8 cellular contexts compared by ENCODE assay signal in genomic region chr19:47110521-47111080, GRCh38. TPM values are rescaled to one million over a fixed set of nuclear protein-coding genes. Genes with fewer than 3 reads are reported as not detected.
A peak's percentile ranks its signal among the peaks of the same experiment; 100 is the strongest.
DNase-seq lines count a peak whose midpoint lies in the region; ATAC-seq and TF ChIP-seq lines count a peak whose summit lies in the region.

No MANE protein-coding gene starts in this region.

- DNase-seq in heart left ventricle: no peak
- no peak for DNase-seq in cardiac septum (ENCODE audit: low spot score)
- DNase-seq in activated CD4-positive, alpha-beta T cell treated with anti-CD3 and anti-CD28 coated beads for 4 hours: peak; percentile 63 to 65
- peak; percentile 59 for DNase-seq in natural killer cell treated with Interleukin-12 subunit alpha and Interleukin-12 subunit beta and Interleukin-15 and Interleukin-18, amount 100 ng/mL, for 72 hours (ENCODE audit: low spot score)
- no peak for DNase-seq in vagina (ENCODE audit: extremely low spot score in 2 of 2)
- no peak for DNase-seq in GM10248 (ENCODE audit: extremely low spot score)

- H3K4me1 ChIP-seq in heart left ventricle (peaks cover 15 to 62% (median 42%) of the 10 kb centered on the region in 12 donors), duodenal mucosa (ENCODE audit: control insufficient read depth in 1 of 2, insufficient read depth in 2 of 2, low read length in 2 of 2) (peaks cover 39 to 52% of the 10 kb centered on the region in 2 donors), vagina (peaks cover 47% of the 10 kb centered on the region)

- H3K36me3 ChIP-seq in heart left ventricle (peaks cover 0 to 6% (median 0%) of the 10 kb centered on the region in 9 donors), duodenal mucosa (ENCODE audit: control insufficient read depth in 1 of 2, insufficient read depth in 2 of 2, low read length in 2 of 2) (peaks cover 0 to 2% of the 10 kb centered on the region in 2 donors), vagina (no peaks in the 10 kb centered on the region)

- peaks cover 29% of the 10 kb centered on the region for H3K36me3 Mint-ChIP-seq in natural killer cell treated with Interleukin-12 subunit alpha and Interleukin-12 subunit beta and Interleukin-15 and Interleukin-18, amount 100 ng/mL, for 72 hours

- H3K9me3 Mint-ChIP-seq in natural killer cell treated with Interleukin-12 subunit alpha and Interleukin-12 subunit beta and Interleukin-15 and Interleukin-18, amount 100 ng/mL, for 72 hours: no peaks in the 10 kb centered on the region

- POLR2A ChIA-PET in GM10248 (lab: Yijun Ruan, JAX): interaction anchor here (0.5 to 1.4 kb wide), 2 partner anchors 16 to 741 kb away, joined by 3 to 4 read pairs; no protein-coding TSS in a partner anchor

- H3K4me3 Mint-ChIP-seq in natural killer cell treated with Interleukin-12 subunit alpha and Interleukin-12 subunit beta and Interleukin-15 and Interleukin-18, amount 100 ng/mL, for 72 hours: peak overlapping the region; percentile 98

- peak overlapping the region; percentile 71 to 99 (median 94) for H3K4me3 ChIP-seq in heart left ventricle
- H3K4me3 ChIP-seq in duodenal mucosa (ENCODE audit: low read depth in 1 of 2, low read length in 2 of 2): peak overlapping the region; percentile 89 to 98
- H3K4me3 ChIP-seq in vagina: peak overlapping the region; percentile 83 to 89

- CTCF ChIA-PET in GM10248 (lab: Yijun Ruan, JAX): interaction anchor here (0.8 to 1.0 kb wide), 3 partner anchors 12 to 97 kb away, joined by 3 to 4 read pairs (median 3); no protein-coding TSS in a partner anchor

- WGBS in heart left ventricle, 4 donors: 13 to 16% (median 16%) methylated on average over 16 of the region's 16 CpGs

- intact Hi-C loops in heart left ventricle (cut with DNase I) (loop anchor here in 5 of 10 donors (5.0 to 10.0 kb wide), 2 partner anchors 253 to 256 kb away; partner anchors contain the start of gene AP2S1 (in 4 of the 5)), cardiac septum (cut with DNase I) (loop anchor here (5.0 kb wide), 1 partner anchor 253 kb away; no protein-coding TSS in a partner anchor), vagina (cut with DNase I) (no loop called here)

- peak overlapping the region; percentile 97 to 100 (median 100) for H3K27ac ChIP-seq in heart left ventricle
- H3K27ac ChIP-seq in duodenal mucosa (ENCODE audit: low read depth, low read length): peak overlapping the region; percentile 100
- H3K27ac ChIP-seq in vagina: peak overlapping the region; percentile 98

- H3K27me3 ChIP-seq in heart left ventricle: no peaks in the 10 kb centered on the region
- no peaks in the 10 kb centered on the region for H3K27me3 ChIP-seq in duodenal mucosa (ENCODE audit: control insufficient read depth in 1 of 2, insufficient read depth in 2 of 2, low read length in 2 of 2)
- H3K27me3 ChIP-seq in vagina: no peaks in the 10 kb centered on the region

- no peaks in the 10 kb centered on the region for H3K27me3 Mint-ChIP-seq in natural killer cell treated with Interleukin-12 subunit alpha and Interleukin-12 subunit beta and Interleukin-15 and Interleukin-18, amount 100 ng/mL, for 72 hours

- H3K9me3 ChIP-seq in heart left ventricle (no peaks in the 10 kb centered on the region), duodenal mucosa (ENCODE audit: control insufficient read depth in 1 of 2, low read length in 2 of 2) (no peaks in the 10 kb centered on the region), vagina (no peaks in the 10 kb centered on the region)

- TF ChIP-seq CTCF in heart left ventricle (IDR thresholded peaks at IDR 0.05): no peak
- TF ChIP-seq CTCF in vagina (IDR thresholded peaks at IDR 0.05): no peak
- TF ChIP-seq CTCF in GM10248 (IDR thresholded peaks at IDR 0.05; ENCODE audit: control extremely low read depth, extremely low read depth, low read depth, missing control alignments): no peak

- peaks cover 56% of the 10 kb centered on the region in 2 donors for H3K4me1 Mint-ChIP-seq in natural killer cell treated with Interleukin-12 subunit alpha and Interleukin-12 subunit beta and Interleukin-15 and Interleukin-18, amount 100 ng/mL, for 72 hours (ENCODE audit: low read depth in 2 of 2)

- H3K27ac Mint-ChIP-seq in natural killer cell treated with Interleukin-12 subunit alpha and Interleukin-12 subunit beta and Interleukin-15 and Interleukin-18, amount 100 ng/mL, for 72 hours: peak overlapping the region; percentile 98 to 100

- ATAC-seq in heart left ventricle: no peak
- no peak for ATAC-seq in natural killer cell treated with Interleukin-12 subunit alpha and Interleukin-12 subunit beta and Interleukin-15 and Interleukin-18, amount 100 ng/mL, for 72 hours
- ATAC-seq in HG02623 (IDR thresholded peaks at IDR 0.05; ENCODE audit: unreplicated experiment): no peak

- peak overlapping the region; percentile 95 to 100 for H3K9ac ChIP-seq in duodenal mucosa (ENCODE audit: low read depth in 1 of 2, low read length in 2 of 2)

- no peak for TF ChIP-seq POLR2A in heart left ventricle (IDR thresholded peaks at IDR 0.05)
- no peak for TF ChIP-seq POLR2A in vagina (IDR thresholded peaks at IDR 0.05)

RNA-seq across cellular contexts. Expression of gene ZC3H4, which starts 3.0 kb away (rescaled TPM):
- total RNA-seq in heart left ventricle: 10 to 100 TPM; 16.5 to 35.0 (median 24.7) TPM
- 10 to 100 TPM in 1 of 2 donors, 1 to 10 TPM in 1; 9.6 to 10.4 TPM for polyA plus RNA-seq in heart left ventricle
- total RNA-seq in cardiac septum: 28.1 TPM
- total RNA-seq in natural killer cell treated with Interleukin-12 subunit alpha and Interleukin-12 subunit beta and Interleukin-15 and Interleukin-18, amount 100 ng/mL, for 72 hours: 100 to 1,000 TPM; 150 to 169 TPM
- 21.9 TPM for total RNA-seq in vagina

RNA-seq across cellular contexts. Expression of gene SAE1, which starts 20.0 kb away (rescaled TPM):
- total RNA-seq in heart left ventricle (10 to 100 TPM; 30.5 to 58.7 (median 49.7) TPM), cardiac septum (45.0 TPM), vagina (32.7 TPM)
- 10 to 100 TPM; 15.7 to 84.1 TPM for polyA plus RNA-seq in heart left ventricle
- total RNA-seq in natural killer cell treated with Interleukin-12 subunit alpha and Interleukin-12 subunit beta and Interleukin-15 and Interleukin-18, amount 100 ng/mL, for 72 hours: 100 to 1,000 TPM in 1 of 2 donors, 10 to 100 TPM in 1; 95.6 to 158 TPM

Comparison
In these comparisons a context has a peak if more than half of its experiments do, and no peak if none do; other contexts are left out.
1. DNase-seq: peak in activated CD4-positive, alpha-beta T cell treated with anti-CD3 and anti-CD28 coated beads for 4 hours (2 of 2) and natural killer cell treated with Interleukin-12 subunit alpha and Interleukin-12 subunit beta and Interleukin-15 and Interleukin-18, amount 100 ng/mL, for 72 hours (single experiment); none in heart left ventricle (0 of 5), cardiac septum (single experiment), vagina (0 of 2) and GM10248 (single experiment).
2. Peak in every context shown above with its lines, with median percentiles within 50 percentile points of each other: H3K27ac ChIP-seq and H3K4me3 ChIP-seq.